In the genomic region with DNA sequence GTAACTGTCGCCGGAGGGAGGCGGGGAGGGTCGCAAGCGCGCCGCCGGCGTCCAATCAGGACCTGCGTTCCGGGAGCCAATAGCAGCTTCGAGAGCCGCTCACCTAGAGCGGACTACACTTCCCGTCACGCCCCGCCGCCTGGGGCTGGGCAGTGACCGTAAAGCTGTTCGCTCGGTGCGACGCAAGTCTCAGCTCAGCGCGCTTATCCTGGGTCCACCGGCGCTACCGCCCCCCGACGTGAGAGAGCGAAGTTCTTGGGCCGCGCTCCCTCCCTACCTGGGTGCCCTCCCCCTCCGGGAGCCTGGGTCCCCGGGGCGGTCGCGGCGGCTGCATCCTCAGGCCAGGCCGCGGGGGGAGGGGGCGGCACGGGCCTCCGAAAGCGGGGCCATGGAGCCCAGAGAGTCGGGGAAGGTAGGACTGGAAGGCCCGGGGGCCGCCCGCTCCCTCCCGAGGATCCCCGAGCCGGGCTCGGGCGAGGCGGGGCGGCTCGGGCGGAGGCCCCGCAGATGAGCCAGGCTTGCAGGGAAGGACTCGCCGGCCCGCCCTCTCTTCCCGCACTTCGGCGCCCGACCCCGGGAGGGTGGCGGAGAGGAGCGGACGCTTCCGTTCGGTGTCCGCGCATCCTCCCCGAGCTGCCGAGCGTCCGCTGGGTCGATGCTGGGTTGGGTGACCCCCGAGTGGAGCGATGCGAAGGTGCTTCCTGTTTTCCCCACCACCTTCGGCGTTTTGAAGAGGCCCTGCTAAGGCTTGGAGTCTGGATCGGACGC, we compare ENCODE assay signal across 8 cellular contexts.
DNase-seq lines count a peak whose midpoint lies in the region; ATAC-seq lines count a peak whose summit lies in the region.

A gene (plus strand): TSS at position 152 of the 768 bp plus-strand sequence. CDS start 237 bp downstream, at position 389.

- peak; percentile 98 for ATAC-seq in GM19023 (IDR thresholded peaks at IDR 0.05; ENCODE audit: unreplicated experiment)
- peak; percentile 99 for ATAC-seq in HG03280 (IDR thresholded peaks at IDR 0.05; ENCODE audit: unreplicated experiment)

- DNase-seq in AG08396 (ENCODE audit: low spot score) (peak; percentile 100), NCI-H345 treated with DMSO at 0.1 percent for 48 hours (lab: John Stamatoyannopoulos, UW; ENCODE audit: unreplicated experiment) (peak; percentile 86), inferior parietal cortex (ENCODE audit: extremely low spot score) (peak; percentile 98)
- DNase-seq in activated CD4-positive, CD25-positive, alpha-beta regulatory T cell (lab: John Stamatoyannopoulos, UW) = peak; percentile 87 to 95 (median 93)
- peak; percentile 95 for DNase-seq in central memory CD4-positive, alpha-beta T cell
- DNase-seq in stimulated activated CD4-positive, alpha-beta T cell treated with anti-CD3 and anti-CD28 coated beads, Interleukin-12 subunit alpha, Interleukin-12 subunit beta, amount 100 ng/mL, for 24 hours (ENCODE audit: low read depth in 2 of 2) = peak; percentile 93 to 94

Comparison
In these comparisons a context has a peak if more than half of its experiments do, and no peak if none do; other contexts are left out.
1. Peak in every context shown above with its lines: DNase-seq and ATAC-seq.